In genomic region chr3:1118074-1118473, GRCh38 we compare ENCODE assay signal across 21 cellular contexts. TPM values are rescaled to one million over a fixed set of nuclear protein-coding genes. Genes with fewer than 3 reads are reported as not detected.
DNase-seq lines count a peak whose midpoint lies in the region; TF ChIP-seq lines count a peak whose summit lies in the region.
"Had no signal": no experiment of that assay in that cellular context is flagged by ENCODE, and none has a peak within 500 bp of the region (broad histone marks: within the 10 kb centered on the region; RNA-seq: fewer than 3 reads in every experiment).

No MANE protein-coding gene starts in this region.

- WGBS in GM23248 (ENCODE audit: low coverage in 1 of 2, low lambda C conversion rate in 2 of 2, missing lambda C conversion rate in 2 of 2), 2 experiments = 74 to 77% methylated on average over 7 of the region's 7 CpGs

- H3K4me3 ChIP-seq in GM23248 (no peak overlapping the region), fibroblast of lung (replicated peaks in 1 of 4; ENCODE audit: control extremely low read depth in 1 of 4, insufficient read depth in 1 of 4, low read depth in 3 of 4, low read length in 4 of 4) (no peak overlapping the region)
- H3K4me3 ChIP-seq: gastrocnemius medialis, GM12878, SK-N-MC, uterus had no signal

- H4K20me1 ChIP-seq in GM23248 (ENCODE audit: insufficient read depth) (no peaks in the 10 kb centered on the region), fibroblast of lung (ENCODE audit: control insufficient read depth, extremely low read depth, insufficient read depth, low read length) (no peaks in the 10 kb centered on the region)

- H2AFZ ChIP-seq in GM23248 = no peak overlapping the region
- no peak overlapping the region for H2AFZ ChIP-seq in fibroblast of lung (ENCODE audit: low read length)

- H3K4me2 ChIP-seq in GM23248 (ENCODE audit: unreplicated experiment) = no peak overlapping the region
- no peak overlapping the region for H3K4me2 ChIP-seq in fibroblast of lung (ENCODE audit: extremely low read depth, insufficient read depth, low read length)

- no peaks in the 10 kb centered on the region for H3K9me2 ChIP-seq in GM23248 (ENCODE audit: insufficient read depth)

- H3K4me1 ChIP-seq in GM23248 (ENCODE audit: insufficient read depth) (no peaks in the 10 kb centered on the region), fibroblast of lung (ENCODE audit: control insufficient read depth, extremely low read depth, insufficient read depth, low read length) (no peaks in the 10 kb centered on the region)
- H3K4me1 ChIP-seq: gastrocnemius medialis, uterus had no signal

- H3K9ac ChIP-seq in GM23248 (no peak overlapping the region), fibroblast of lung (ENCODE audit: insufficient read depth, low read length) (no peak overlapping the region)

- H3K36me3 Mint-ChIP-seq in activated T-helper 2 cell treated with anti-CD3 and anti-CD28 coated beads, Interferon-gamma antibody, Interleukin-2, Interleukin-4, amounts not matched to agents 10 μg/mL and 5 μg/mL and 100 μg/mL, durations not matched to agents 14 hours and 24 hours and 36 hours (ENCODE audit: low read depth) = no peaks in the 10 kb centered on the region
- H3K36me3 Mint-ChIP-seq: activated naive CD8-positive, alpha-beta T cell; CD8-positive, alpha-beta memory T cell had no signal

- no peak overlapping the region for H3K4me3 Mint-ChIP-seq in activated T-helper 2 cell treated with anti-CD3 and anti-CD28 coated beads, Interferon-gamma antibody, Interleukin-2, Interleukin-4, amounts not matched to agents 10 μg/mL and 5 μg/mL and 100 μg/mL, durations not matched to agents 14 hours and 24 hours and 36 hours (ENCODE audit: low read depth)
- H3K4me3 Mint-ChIP-seq: activated naive CD8-positive, alpha-beta T cell; CD8-positive, alpha-beta memory T cell; nephron; stimulated activated naive CD8-positive, alpha-beta T cell treated with anti-CD3 and anti-CD28 coated beads, Interleukin-15, amount 100 ng/mL, for 72 hours had no signal

- H3K9me3 ChIP-seq in GM23248 (ENCODE audit: low read depth) (no peaks in the 10 kb centered on the region), fibroblast of lung (ENCODE audit: control insufficient read depth, insufficient read depth, low read depth, low read length) (no peaks in the 10 kb centered on the region)
- H3K9me3 ChIP-seq: gastrocnemius medialis, uterus had no signal

- intact Hi-C loops in activated T-helper 2 cell treated with anti-CD3 and anti-CD28 coated beads, Interferon-gamma antibody, Interleukin-2, Interleukin-4, amounts not matched to agents 10 μg/mL and 5 μg/mL and 100 μg/mL, durations not matched to agents 14 hours and 24 hours and 36 hours (cut with micrococcal nuclease) = no loop called here

- no peak for TF ChIP-seq CTCF in fibroblast of lung (conservative IDR thresholded peaks at IDR 0.05 in 1 of 2, IDR thresholded peaks at IDR 0.05 in 1 of 2; ENCODE audit: low read depth in 1 of 2, low read length in 2 of 2)

- H3K27me3 ChIP-seq in GM23248 (replicated peaks; ENCODE audit: insufficient read depth) (no peaks in the 10 kb centered on the region), fibroblast of lung (ENCODE audit: control insufficient read depth, insufficient read depth, low read length) (no peaks in the 10 kb centered on the region)
- H3K27me3 ChIP-seq: gastrocnemius medialis, uterus had no signal

- no peaks in the 10 kb centered on the region for H3K4me1 Mint-ChIP-seq in activated T-helper 2 cell treated with anti-CD3 and anti-CD28 coated beads, Interferon-gamma antibody, Interleukin-2, Interleukin-4, amounts not matched to agents 10 μg/mL and 5 μg/mL and 100 μg/mL, durations not matched to agents 14 hours and 24 hours and 36 hours (ENCODE audit: low read depth)
- H3K4me1 Mint-ChIP-seq: CD8-positive, alpha-beta memory T cell; nephron; stimulated activated naive CD8-positive, alpha-beta T cell treated with anti-CD3 and anti-CD28 coated beads, Interleukin-15, amount 100 ng/mL, for 72 hours had no signal

- H3K79me2 ChIP-seq in GM23248 (ENCODE audit: insufficient read depth) (no peaks in the 10 kb centered on the region), fibroblast of lung (ENCODE audit: control insufficient read depth, insufficient read depth, low read length) (no peaks in the 10 kb centered on the region)

- H3K27me3 Mint-ChIP-seq in activated T-helper 2 cell treated with anti-CD3 and anti-CD28 coated beads, Interferon-gamma antibody, Interleukin-2, Interleukin-4, amounts not matched to agents 10 μg/mL and 5 μg/mL and 100 μg/mL, durations not matched to agents 14 hours and 24 hours and 36 hours (ENCODE audit: low read depth) = no peaks in the 10 kb centered on the region
- H3K27me3 Mint-ChIP-seq: activated naive CD8-positive, alpha-beta T cell; CD8-positive, alpha-beta memory T cell; stimulated activated naive CD8-positive, alpha-beta T cell treated with anti-CD3 and anti-CD28 coated beads, Interleukin-15, amount 100 ng/mL, for 72 hours had no signal

- H3K36me3 ChIP-seq in GM23248 (ENCODE audit: low read depth) = no peaks in the 10 kb centered on the region
- no peaks in the 10 kb centered on the region for H3K36me3 ChIP-seq in fibroblast of lung (ENCODE audit: control insufficient read depth, insufficient read depth, low read length)
- H3K36me3 ChIP-seq: gastrocnemius medialis, uterus had no signal

- H3K9me3 Mint-ChIP-seq in activated T-helper 2 cell treated with anti-CD3 and anti-CD28 coated beads, Interferon-gamma antibody, Interleukin-2, Interleukin-4, amounts not matched to agents 10 μg/mL and 5 μg/mL and 100 μg/mL, durations not matched to agents 14 hours and 24 hours and 36 hours = peaks cover 12% of the 10 kb centered on the region
- H3K9me3 Mint-ChIP-seq: nephron; stimulated activated naive CD8-positive, alpha-beta T cell treated with anti-CD3 and anti-CD28 coated beads, Interleukin-15, amount 100 ng/mL, for 72 hours had no signal

- in situ Hi-C loops in GM23248 (cut with MboI) = no loop called here
- in situ Hi-C loops in SK-MEL-5 (cut with HindIII; ENCODE audit: low pct_unique_long_range_greater_than_20kb, low sequenced_read_pairs) = no loop called here

- DNase-seq in GM23248 = peak; percentile 2
- peak; percentile 65 for DNase-seq in SK-MEL-5 (ENCODE audit: low read depth, low spot score)
- peak; percentile 5 to 88 for DNase-seq in fibroblast of lung (ENCODE audit: low read depth in 2 of 2)
- peak; percentile 71 for DNase-seq in non-pigmented ciliary epithelial cell (ENCODE audit: low read depth)
- DNase-seq in amygdala (lab: John Stamatoyannopoulos, UW) = no peak
- DNase-seq in activated T-helper 2 cell treated with anti-CD3 and anti-CD28 coated beads, Interferon-gamma antibody, Interleukin-2, Interleukin-4, amounts not matched to agents 10 μg/mL and 5 μg/mL and 100 μg/mL, durations not matched to agents 14 hours and 24 hours and 36 hours (ENCODE audit: low spot score) = no peak
- DNase-seq in NCI-H1694 treated with DMSO at 0.1 percent for 48 hours (lab: John Stamatoyannopoulos, UW) = no peak
- no peak for DNase-seq in retina
- DNase-seq: activated CD4-positive, alpha-beta T cell treated with anti-CD3 and anti-CD28 coated beads, Interleukin-2, amount 50 U/mL, for 1 hour; activated T-cell treated with anti-CD3 and anti-CD28 coated beads for 4 hours; CD8-positive, alpha-beta memory T cell; cerebellar nuclear complex; gastrocnemius medialis; NCI-H446; stimulated activated naive CD8-positive, alpha-beta T cell treated with anti-CD3 and anti-CD28 coated beads, Interleukin-15, amount 100 ng/mL, for 72 hours; uterus had no signal

- H3F3A ChIP-seq in GM23248 (ENCODE audit: insufficient read depth) = no peaks in the 10 kb centered on the region

- no peak overlapping the region for H3K27ac Mint-ChIP-seq in activated T-helper 2 cell treated with anti-CD3 and anti-CD28 coated beads, Interferon-gamma antibody, Interleukin-2, Interleukin-4, amounts not matched to agents 10 μg/mL and 5 μg/mL and 100 μg/mL, durations not matched to agents 14 hours and 24 hours and 36 hours
- H3K27ac Mint-ChIP-seq: activated naive CD8-positive, alpha-beta T cell; CD8-positive, alpha-beta memory T cell; nephron; stimulated activated naive CD8-positive, alpha-beta T cell treated with anti-CD3 and anti-CD28 coated beads, Interleukin-15, amount 100 ng/mL, for 72 hours had no signal

- H3K27ac ChIP-seq in GM23248 (no peak overlapping the region), fibroblast of lung (ENCODE audit: insufficient read depth, low read length) (no peak overlapping the region)
- H3K27ac ChIP-seq: gastrocnemius medialis, SK-N-MC, uterus had no signal

RNA-seq across cellular contexts. Expression of gene CNTN6, which starts 25.2 kb away (rescaled TPM):
- not detected in 2 replicates for total RNA-seq in GM23248 (2014; rRNA removed; shearing (Covaris generic))
- polyA plus RNA-seq in GM23248 (2016; fragmentation: Nextera tagmentation; extraction: Ambion mirVana) (not detected in 2 replicates), fibroblast of lung (not detected in 2 replicates)
- total RNA-seq in SK-MEL-5 (2014; rRNA removed; shearing (Covaris generic)) = 0.27 and 0.40 TPM in 2 replicates
- polyA plus RNA-seq in SK-MEL-5 (2015; cell fraction: cytosol; rRNA removed) = 0.44 and 0.75 TPM in 2 replicates
- polyA plus RNA-seq in SK-MEL-5 (2015; cell fraction: nucleus; rRNA removed) = 0.05 and 1.2 TPM in 2 replicates
- not detected in 2 replicates for total RNA-seq in fibroblast of lung
- not detected in 2 replicates for polyA plus RNA-seq in fibroblast of lung (2012)
- not detected in 2 replicates for polyA minus RNA-seq in fibroblast of lung (ENCODE audit: low replicate concordance)
- not detected in 2 replicates for total RNA-seq in activated T-helper 2 cell treated with anti-CD3 and anti-CD28 coated beads, Interferon-gamma antibody, Interleukin-2, Interleukin-4, amounts not matched to agents 10 μg/mL and 5 μg/mL and 100 μg/mL, durations not matched to agents 14 hours and 24 hours and 36 hours
- total RNA-seq: CD8-positive, alpha-beta memory T cell; gastrocnemius medialis; GM12878; lung microvascular endothelial cell had no signal
- polyA plus RNA-seq: CD8-positive, alpha-beta memory T cell; GM12878 had no signal

Comparison
In these comparisons a context has a peak if more than half of its experiments do, and no peak if none do; other contexts are left out.
1. DNase-seq: peak in GM23248 (single experiment), SK-MEL-5 (single experiment), fibroblast of lung (2 of 2) and non-pigmented ciliary epithelial cell (single experiment); none in amygdala (0 of 56), activated T-helper 2 cell treated with anti-CD3 and anti-CD28 coated beads, Interferon-gamma antibody, Interleukin-2, Interleukin-4, amounts not matched to agents 10 μg/mL and 5 μg/mL and 100 μg/mL, durations not matched to agents 14 hours and 24 hours and 36 hours (single experiment), NCI-H1694 treated with DMSO at 0.1 percent for 48 hours (single experiment) and retina (single experiment).